1 cellular context compared by ENCODE assay signal in the genomic region with DNA sequence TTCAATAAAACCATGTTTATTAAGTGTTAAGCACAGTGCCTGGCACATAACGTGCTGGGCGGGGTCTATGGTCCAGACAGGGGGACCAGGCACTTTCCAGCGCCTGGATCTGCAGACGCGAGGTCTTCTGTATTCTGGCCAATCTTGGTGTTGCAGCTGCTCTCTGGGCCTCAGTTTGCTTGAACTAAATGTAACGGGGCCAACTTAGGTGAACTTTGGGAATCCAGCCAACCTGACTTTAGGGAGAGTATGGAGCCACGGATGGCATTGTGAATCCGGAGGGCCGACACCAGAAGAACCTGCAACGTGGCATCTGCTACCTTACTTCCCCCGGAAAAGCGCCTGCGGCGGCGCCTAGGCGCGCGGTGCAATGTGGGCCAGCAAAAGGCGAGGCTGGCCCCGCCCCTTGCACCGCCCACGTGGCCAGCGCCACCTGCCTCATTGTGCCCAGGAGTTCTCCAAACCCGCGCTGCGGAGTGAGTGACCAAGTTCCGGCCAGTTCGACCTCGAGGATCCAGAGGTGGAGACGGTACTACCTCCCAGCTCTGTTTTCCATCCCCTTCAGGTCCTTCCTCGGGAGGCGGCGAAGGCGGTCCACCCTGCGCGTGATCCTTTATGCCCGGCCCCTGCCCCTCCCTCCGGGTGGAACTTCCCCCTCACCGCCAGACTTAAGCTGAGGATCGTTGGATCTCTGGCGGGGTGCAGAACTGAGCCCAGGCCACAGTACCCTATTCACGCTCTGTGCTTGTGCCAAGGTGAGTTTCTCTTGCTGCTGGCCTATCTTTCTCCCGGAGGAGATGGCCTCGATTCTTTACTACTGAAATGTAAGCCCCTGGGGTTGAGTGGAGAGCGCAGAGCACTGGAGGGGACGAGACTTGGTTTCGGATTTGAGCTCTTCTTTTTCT.
TF ChIP-seq lines count a peak whose summit lies in the region.

A gene (plus strand): TSS at position 426 of the 905 bp plus-strand sequence. CDS start 10,969 bp downstream, outside the sequence.

TF ChIP-seq in K562, 482 proteins besides CTCF, POLR2A, EP300 and RAD21 (continued from another document and continues in another):
- TF ChIP-seq, protein P1, sequence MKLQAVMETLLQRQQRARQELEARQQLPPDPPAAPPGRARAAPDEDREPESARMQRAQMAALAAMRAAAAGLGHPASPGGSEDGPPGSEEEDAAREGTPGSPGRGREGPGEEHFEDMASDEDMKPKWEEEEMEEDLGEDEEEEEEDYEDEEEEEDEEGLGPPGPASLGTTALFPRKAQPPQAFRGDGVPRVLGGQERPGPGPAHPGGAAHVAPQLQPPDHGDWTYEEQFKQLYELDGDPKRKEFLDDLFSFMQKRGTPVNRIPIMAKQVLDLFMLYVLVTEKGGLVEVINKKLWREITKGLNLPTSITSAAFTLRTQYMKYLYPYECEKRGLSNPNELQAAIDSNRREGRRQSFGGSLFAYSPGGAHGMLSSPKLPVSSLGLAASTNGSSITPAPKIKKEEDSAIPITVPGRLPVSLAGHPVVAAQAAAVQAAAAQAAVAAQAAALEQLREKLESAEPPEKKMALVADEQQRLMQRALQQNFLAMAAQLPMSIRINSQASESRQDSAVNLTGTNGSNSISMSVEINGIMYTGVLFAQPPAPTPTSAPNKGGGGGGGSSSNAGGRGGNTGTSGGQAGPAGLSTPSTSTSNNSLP (IDR thresholded peaks at IDR 0.05; ENCODE audit: borderline replicate concordance, low read depth, low read length), result no peak
- TF ChIP-seq TBL1XR1 (IDR thresholded peaks at IDR 0.05; ENCODE audit: low read length in 2 of 2) (no peak), XRCC5 (IDR thresholded peaks at IDR 0.05; ENCODE audit: low read depth, low read length) (no peak; the same call in 1 of the 2 replicates), THRAP3 (IDR thresholded peaks at IDR 0.05; ENCODE audit: borderline replicate concordance) (peak; percentile 79; the same call in 1 of the 2 replicates), ZKSCAN8 (CRISPR knock-in tag; IDR thresholded peaks at IDR 0.05) (peak; percentile 50; the same call in 1 of the 2 replicates), ZNF224 (CRISPR knock-in tag; IDR thresholded peaks at IDR 0.05) (no peak), PHB (CRISPR knock-in tag; IDR thresholded peaks at IDR 0.05) (no peak), SIX5 (IDR thresholded peaks at IDR 0.05; ENCODE audit: borderline replicate concordance in 1 of 2, insufficient read depth in 1 of 2, low read depth in 1 of 2, low read length in 2 of 2) (no peak), ZNF217 (CRISPR knock-in tag; IDR thresholded peaks at IDR 0.05) (no peak), ZBTB17 (CRISPR knock-in tag; IDR thresholded peaks at IDR 0.05) (peak; percentile 57; the same call in 1 of the 2 replicates), NBN (IDR thresholded peaks at IDR 0.05; ENCODE audit: low read depth) (peak; percentile 22), RFX7 (CRISPR knock-in tag; IDR thresholded peaks at IDR 0.05) (no peak), ZNF445 (CRISPR knock-in tag; IDR thresholded peaks at IDR 0.05; ENCODE audit: low read depth) (no peak), ZNF77 (CRISPR knock-in tag; IDR thresholded peaks at IDR 0.05) (no peak), HNRNPLL (IDR thresholded peaks at IDR 0.05; ENCODE audit: low read depth, low read length, poor library complexity, severe bottlenecking) (peak; percentile 28), SMARCC2 (IDR thresholded peaks at IDR 0.05; ENCODE audit: low read depth) (no peak), ZNF79 (CRISPR knock-in tag; IDR thresholded peaks at IDR 0.05; ENCODE audit: low read depth) (0 out of 2 replicates have a peak, but pooled peaks have one; percentile 22), CAMTA2 (CRISPR knock-in tag; conservative IDR thresholded peaks at IDR 0.05) (no peak), CEBPG (CRISPR knock-in tag; IDR thresholded peaks at IDR 0.05) (no peak), CEBPG (tag; conservative IDR thresholded peaks at IDR 0.05 in 1 of 2, IDR thresholded peaks at IDR 0.05 in 1 of 2) (0 out of 4 replicates have a peak, but pooled peaks of 1 of the 2 experiments have one; percentile 6), CHCHD3 (CRISPR knock-in tag; IDR thresholded peaks at IDR 0.05) (no peak), CHD1 (IDR thresholded peaks at IDR 0.05; ENCODE audit: low read length) (peak; percentile 31), WHSC1 (IDR thresholded peaks at IDR 0.05; ENCODE audit: low read length) (no peak), KLF1 (tag; IDR thresholded peaks at IDR 0.05) (0 out of 2 replicates have a peak, but pooled peaks have one; percentile 63), SMAD2 (IDR thresholded peaks at IDR 0.05; ENCODE audit: low read depth, low read length) (no peak), SIRT6 (IDR thresholded peaks at IDR 0.05; ENCODE audit: low read depth, low read length) (no peak), POLR2H (tag; IDR thresholded peaks at IDR 0.05; ENCODE audit: low read depth) (peak; percentile 94), GATAD2A (IDR thresholded peaks at IDR 0.05) (no peak), HMG20A (CRISPR knock-in tag; conservative IDR thresholded peaks at IDR 0.05) (no peak), HNRNPH1 (optimal IDR thresholded peaks at IDR 0.05; ENCODE audit: low read depth, low read length) (no peak), GABPB2 (CRISPR knock-in tag; conservative IDR thresholded peaks at IDR 0.05) (no peak), FOS (IDR thresholded peaks at IDR 0.05; ENCODE audit: extremely low read depth, insufficient read length) (no peak), ZFP1 (CRISPR knock-in tag; IDR thresholded peaks at IDR 0.05) (no peak), MBD2 (IDR thresholded peaks at IDR 0.05; ENCODE audit: borderline replicate concordance, low read depth) (peak; percentile 87), ESRRA (IDR thresholded peaks at IDR 0.05; ENCODE audit: borderline replicate concordance, low read depth) (peak; percentile 60; the same call in 1 of the 2 replicates), TCF3 (CRISPR knock-in tag; IDR thresholded peaks at IDR 0.05) (peak; percentile 37)
- TF ChIP-seq, protein P2, sequence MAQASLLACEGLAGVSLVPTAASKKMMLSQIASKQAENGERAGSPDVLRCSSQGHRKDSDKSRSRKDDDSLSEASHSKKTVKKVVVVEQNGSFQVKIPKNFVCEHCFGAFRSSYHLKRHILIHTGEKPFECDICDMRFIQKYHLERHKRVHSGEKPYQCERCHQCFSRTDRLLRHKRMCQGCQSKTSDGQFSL (CRISPR knock-in tag; IDR thresholded peaks at IDR 0.05), result peak; percentile 81
- TF ChIP-seq, protein P2 (tag; IDR thresholded peaks at IDR 0.05), result 0 out of 4 replicates have a peak, but pooled peaks have one; percentile 45 to 50
- TF ChIP-seq, protein P3, sequence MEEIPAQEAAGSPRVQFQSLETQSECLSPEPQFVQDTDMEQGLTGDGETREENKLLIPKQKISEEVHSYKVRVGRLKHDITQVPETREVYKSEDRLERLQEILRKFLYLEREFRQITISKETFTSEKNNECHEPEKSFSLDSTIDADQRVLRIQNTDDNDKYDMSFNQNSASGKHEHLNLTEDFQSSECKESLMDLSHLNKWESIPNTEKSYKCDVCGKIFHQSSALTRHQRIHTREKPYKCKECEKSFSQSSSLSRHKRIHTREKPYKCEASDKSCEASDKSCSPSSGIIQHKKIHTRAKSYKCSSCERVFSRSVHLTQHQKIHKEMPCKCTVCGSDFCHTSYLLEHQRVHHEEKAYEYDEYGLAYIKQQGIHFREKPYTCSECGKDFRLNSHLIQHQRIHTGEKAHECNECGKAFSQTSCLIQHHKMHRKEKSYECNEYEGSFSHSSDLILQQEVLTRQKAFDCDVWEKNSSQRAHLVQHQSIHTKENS (CRISPR knock-in tag; IDR thresholded peaks at IDR 0.05), result no peak
- TF ChIP-seq, protein P4, sequence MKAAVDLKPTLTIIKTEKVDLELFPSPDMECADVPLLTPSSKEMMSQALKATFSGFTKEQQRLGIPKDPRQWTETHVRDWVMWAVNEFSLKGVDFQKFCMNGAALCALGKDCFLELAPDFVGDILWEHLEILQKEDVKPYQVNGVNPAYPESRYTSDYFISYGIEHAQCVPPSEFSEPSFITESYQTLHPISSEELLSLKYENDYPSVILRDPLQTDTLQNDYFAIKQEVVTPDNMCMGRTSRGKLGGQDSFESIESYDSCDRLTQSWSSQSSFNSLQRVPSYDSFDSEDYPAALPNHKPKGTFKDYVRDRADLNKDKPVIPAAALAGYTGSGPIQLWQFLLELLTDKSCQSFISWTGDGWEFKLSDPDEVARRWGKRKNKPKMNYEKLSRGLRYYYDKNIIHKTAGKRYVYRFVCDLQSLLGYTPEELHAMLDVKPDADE (conservative IDR thresholded peaks at IDR 0.05; ENCODE audit: control insufficient read depth, low read depth, low read length), result peak; percentile 87
- TF ChIP-seq, protein P5, sequence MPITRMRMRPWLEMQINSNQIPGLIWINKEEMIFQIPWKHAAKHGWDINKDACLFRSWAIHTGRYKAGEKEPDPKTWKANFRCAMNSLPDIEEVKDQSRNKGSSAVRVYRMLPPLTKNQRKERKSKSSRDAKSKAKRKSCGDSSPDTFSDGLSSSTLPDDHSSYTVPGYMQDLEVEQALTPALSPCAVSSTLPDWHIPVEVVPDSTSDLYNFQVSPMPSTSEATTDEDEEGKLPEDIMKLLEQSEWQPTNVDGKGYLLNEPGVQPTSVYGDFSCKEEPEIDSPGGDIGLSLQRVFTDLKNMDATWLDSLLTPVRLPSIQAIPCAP (CRISPR knock-in tag; IDR thresholded peaks at IDR 0.05; ENCODE audit: borderline replicate concordance), result no peak; the same call in 1 of the 2 replicates
- TF ChIP-seq, protein P6, sequence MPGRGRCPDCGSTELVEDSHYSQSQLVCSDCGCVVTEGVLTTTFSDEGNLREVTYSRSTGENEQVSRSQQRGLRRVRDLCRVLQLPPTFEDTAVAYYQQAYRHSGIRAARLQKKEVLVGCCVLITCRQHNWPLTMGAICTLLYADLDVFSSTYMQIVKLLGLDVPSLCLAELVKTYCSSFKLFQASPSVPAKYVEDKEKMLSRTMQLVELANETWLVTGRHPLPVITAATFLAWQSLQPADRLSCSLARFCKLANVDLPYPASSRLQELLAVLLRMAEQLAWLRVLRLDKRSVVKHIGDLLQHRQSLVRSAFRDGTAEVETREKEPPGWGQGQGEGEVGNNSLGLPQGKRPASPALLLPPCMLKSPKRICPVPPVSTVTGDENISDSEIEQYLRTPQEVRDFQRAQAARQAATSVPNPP (IDR thresholded peaks at IDR 0.05; ENCODE audit: borderline replicate concordance, insufficient read depth, insufficient read length), result no peak
- TF ChIP-seq, protein P7, sequence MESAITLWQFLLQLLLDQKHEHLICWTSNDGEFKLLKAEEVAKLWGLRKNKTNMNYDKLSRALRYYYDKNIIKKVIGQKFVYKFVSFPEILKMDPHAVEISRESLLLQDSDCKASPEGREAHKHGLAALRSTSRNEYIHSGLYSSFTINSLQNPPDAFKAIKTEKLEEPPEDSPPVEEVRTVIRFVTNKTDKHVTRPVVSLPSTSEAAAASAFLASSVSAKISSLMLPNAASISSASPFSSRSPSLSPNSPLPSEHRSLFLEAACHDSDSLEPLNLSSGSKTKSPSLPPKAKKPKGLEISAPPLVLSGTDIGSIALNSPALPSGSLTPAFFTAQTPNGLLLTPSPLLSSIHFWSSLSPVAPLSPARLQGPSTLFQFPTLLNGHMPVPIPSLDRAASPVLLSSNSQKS (CRISPR knock-in tag; IDR thresholded peaks at IDR 0.05), result no peak
- TF ChIP-seq, protein P8, sequence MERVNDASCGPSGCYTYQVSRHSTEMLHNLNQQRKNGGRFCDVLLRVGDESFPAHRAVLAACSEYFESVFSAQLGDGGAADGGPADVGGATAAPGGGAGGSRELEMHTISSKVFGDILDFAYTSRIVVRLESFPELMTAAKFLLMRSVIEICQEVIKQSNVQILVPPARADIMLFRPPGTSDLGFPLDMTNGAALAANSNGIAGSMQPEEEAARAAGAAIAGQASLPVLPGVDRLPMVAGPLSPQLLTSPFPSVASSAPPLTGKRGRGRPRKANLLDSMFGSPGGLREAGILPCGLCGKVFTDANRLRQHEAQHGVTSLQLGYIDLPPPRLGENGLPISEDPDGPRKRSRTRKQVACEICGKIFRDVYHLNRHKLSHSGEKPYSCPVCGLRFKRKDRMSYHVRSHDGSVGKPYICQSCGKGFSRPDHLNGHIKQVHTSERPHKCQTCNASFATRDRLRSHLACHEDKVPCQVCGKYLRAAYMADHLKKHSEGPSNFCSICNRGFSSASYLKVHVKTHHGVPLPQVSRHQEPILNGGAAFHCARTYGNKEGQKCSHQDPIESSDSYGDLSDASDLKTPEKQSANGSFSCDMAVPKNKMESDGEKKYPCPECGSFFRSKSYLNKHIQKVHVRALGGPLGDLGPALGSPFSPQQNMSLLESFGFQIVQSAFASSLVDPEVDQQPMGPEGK (CRISPR knock-in tag; IDR thresholded peaks at IDR 0.05; ENCODE audit: borderline replicate concordance), result 0 out of 2 replicates have a peak, but pooled peaks have one; percentile 64
- TF ChIP-seq, protein P9, sequence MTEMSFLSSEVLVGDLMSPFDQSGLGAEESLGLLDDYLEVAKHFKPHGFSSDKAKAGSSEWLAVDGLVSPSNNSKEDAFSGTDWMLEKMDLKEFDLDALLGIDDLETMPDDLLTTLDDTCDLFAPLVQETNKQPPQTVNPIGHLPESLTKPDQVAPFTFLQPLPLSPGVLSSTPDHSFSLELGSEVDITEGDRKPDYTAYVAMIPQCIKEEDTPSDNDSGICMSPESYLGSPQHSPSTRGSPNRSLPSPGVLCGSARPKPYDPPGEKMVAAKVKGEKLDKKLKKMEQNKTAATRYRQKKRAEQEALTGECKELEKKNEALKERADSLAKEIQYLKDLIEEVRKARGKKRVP (CRISPR knock-in tag; IDR thresholded peaks at IDR 0.05), result no peak
- TF ChIP-seq, protein P10, sequence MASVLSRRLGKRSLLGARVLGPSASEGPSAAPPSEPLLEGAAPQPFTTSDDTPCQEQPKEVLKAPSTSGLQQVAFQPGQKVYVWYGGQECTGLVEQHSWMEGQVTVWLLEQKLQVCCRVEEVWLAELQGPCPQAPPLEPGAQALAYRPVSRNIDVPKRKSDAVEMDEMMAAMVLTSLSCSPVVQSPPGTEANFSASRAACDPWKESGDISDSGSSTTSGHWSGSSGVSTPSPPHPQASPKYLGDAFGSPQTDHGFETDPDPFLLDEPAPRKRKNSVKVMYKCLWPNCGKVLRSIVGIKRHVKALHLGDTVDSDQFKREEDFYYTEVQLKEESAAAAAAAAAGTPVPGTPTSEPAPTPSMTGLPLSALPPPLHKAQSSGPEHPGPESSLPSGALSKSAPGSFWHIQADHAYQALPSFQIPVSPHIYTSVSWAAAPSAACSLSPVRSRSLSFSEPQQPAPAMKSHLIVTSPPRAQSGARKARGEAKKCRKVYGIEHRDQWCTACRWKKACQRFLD (CRISPR knock-in tag; IDR thresholded peaks at IDR 0.05), result peak; percentile 78; the same call in 1 of the 2 replicates
